Comparison of ENCODE assay signal across 7 cellular contexts in the genomic region with DNA sequence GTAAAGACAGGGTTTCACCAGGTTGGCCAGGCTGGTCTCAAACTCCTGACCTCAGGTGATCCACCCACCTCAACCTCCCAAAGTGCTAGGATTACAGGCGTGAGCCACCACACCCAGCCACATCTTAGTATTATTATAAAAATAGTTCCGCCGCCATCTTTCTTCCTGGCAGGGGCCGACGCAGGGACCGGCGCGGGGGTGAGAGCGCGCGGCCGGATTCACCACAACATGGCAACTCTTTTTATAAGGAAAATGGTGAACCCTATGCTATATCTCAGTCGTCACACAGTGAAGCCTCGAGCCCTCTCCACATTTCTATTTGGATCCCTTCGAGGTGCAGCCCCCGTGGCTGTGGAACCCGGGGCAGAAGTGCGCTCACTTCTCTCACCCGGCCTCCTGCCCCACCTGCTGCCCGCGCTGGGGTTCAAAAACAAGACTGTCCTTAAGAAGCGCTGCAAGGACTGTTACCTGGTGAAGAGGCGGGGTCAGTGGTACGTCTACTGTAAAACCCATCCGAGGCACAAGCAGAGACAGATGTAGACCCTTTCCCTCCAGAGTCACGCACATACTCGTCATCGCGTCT. TPM values are rescaled to one million over a fixed set of nuclear protein-coding genes. Genes with fewer than 3 reads are reported as not detected.
DNase-seq lines count a peak whose midpoint lies in the region; FAIRE-seq and TF ChIP-seq lines count a peak whose summit lies in the region.
"Not testable (repeated sequence)": the region's sequence is repeated elsewhere in the genome, so short reads cannot be mapped to it uniquely, and the experiment has no call there.

No MANE protein-coding gene starts in this region.

- H3K9me2 ChIP-seq in OCI-LY7 (ENCODE audit: insufficient read depth, low read length), result not testable (repeated sequence)

- H3K4me1 ChIP-seq in OCI-LY7 (ENCODE audit: insufficient read depth, low read length, poor library complexity, severe bottlenecking) (peaks cover 43% of the 10 kb centered on the region), kidney (ENCODE audit: control insufficient read depth in 1 of 2, insufficient read depth in 1 of 2, low read depth in 1 of 2, low read length in 2 of 2) (peaks cover 10 to 11% of the 10 kb centered on the region in 2 donors), neural progenitor cell (peaks cover 13% of the 10 kb centered on the region), suprapubic skin (peaks cover 14% of the 10 kb centered on the region)

- peaks cover 48% of the 10 kb centered on the region for H3K4me1 Mint-ChIP-seq in activated CD4-positive, alpha-beta memory T cell treated with anti-CD3 and anti-CD28 coated beads for 36 hours (ENCODE audit: low read depth)
- H3K4me1 Mint-ChIP-seq in activated naive CD8-positive, alpha-beta T cell treated with anti-CD3 and anti-CD28 coated beads for 36 hours, result peaks cover 43% of the 10 kb centered on the region
- peaks cover 25% of the 10 kb centered on the region for H3K4me1 Mint-ChIP-seq in neural progenitor cell

- WGBS in suprapubic skin, result 94% methylated on average over 29 of the region's 29 CpGs

- not testable (repeated sequence) for H3K79me2 ChIP-seq in OCI-LY7 (ENCODE audit: insufficient read depth, low read depth, low read length); neural progenitor cell (ENCODE audit: low read depth)

- POLR2A ChIA-PET in OCI-LY7 (lab: Charles Lee); activated CD4-positive, alpha-beta memory T cell treated with anti-CD3 and anti-CD28 coated beads for 36 hours (lab: Charles Lee): not testable (repeated sequence)

- not testable (repeated sequence) for H3K4me3 Mint-ChIP-seq in activated CD4-positive, alpha-beta memory T cell treated with anti-CD3 and anti-CD28 coated beads for 36 hours; activated naive CD8-positive, alpha-beta T cell treated with anti-CD3 and anti-CD28 coated beads for 36 hours; neural progenitor cell

- H3K36me3 ChIP-seq in OCI-LY7 (ENCODE audit: insufficient read depth, low read length); kidney (ENCODE audit: control insufficient read depth in 1 of 2, insufficient read depth in 2 of 2, low read length in 2 of 2); neural progenitor cell; suprapubic skin: not testable (repeated sequence)

- not testable (repeated sequence) for TF ChIP-seq POLR2A in GM12892 (IDR thresholded peaks at IDR 0.05; ENCODE audit: low read depth, low read length); suprapubic skin (IDR thresholded peaks at IDR 0.05)

- intact Hi-C loops in OCI-LY7 (cut with micrococcal nuclease; ENCODE audit: unreplicated experiment); activated CD4-positive, alpha-beta memory T cell treated with anti-CD3 and anti-CD28 coated beads for 36 hours (cut with micrococcal nuclease); kidney (cut with DNase I): not testable (repeated sequence)

- peak overlapping the region; percentile 84; the same call in 1 of the 2 replicates for H3K4me2 ChIP-seq in OCI-LY7 (ENCODE audit: low read length)
- not testable (repeated sequence) for H3K4me2 ChIP-seq in neural progenitor cell

- FAIRE-seq in GM12892 (lab: Jason Lieb, UNC), result peak; percentile 86
- FAIRE-seq in kidney (lab: Jason Lieb, UNC), result not testable (repeated sequence)

- TF ChIP-seq EP300 in suprapubic skin (IDR thresholded peaks at IDR 0.05), result not testable (repeated sequence)

- CTCF ChIA-PET in OCI-LY7 (lab: Charles Lee; ENCODE audit: unreplicated experiment); activated CD4-positive, alpha-beta memory T cell treated with anti-CD3 and anti-CD28 coated beads for 36 hours (lab: Charles Lee): not testable (repeated sequence)

- H3K9me3 Mint-ChIP-seq in activated CD4-positive, alpha-beta memory T cell treated with anti-CD3 and anti-CD28 coated beads for 36 hours; activated naive CD8-positive, alpha-beta T cell treated with anti-CD3 and anti-CD28 coated beads for 36 hours; neural progenitor cell: not testable (repeated sequence)

- not testable (repeated sequence) for H3F3A ChIP-seq in neural progenitor cell (ENCODE audit: low read depth)

- H2AFZ ChIP-seq in OCI-LY7 (ENCODE audit: low read length); neural progenitor cell (replicated peaks): not testable (repeated sequence)

- not testable (repeated sequence) for H3K27me3 Mint-ChIP-seq in activated CD4-positive, alpha-beta memory T cell treated with anti-CD3 and anti-CD28 coated beads for 36 hours; activated naive CD8-positive, alpha-beta T cell treated with anti-CD3 and anti-CD28 coated beads for 36 hours; neural progenitor cell (ENCODE audit: insufficient read depth, low read depth)

- BruUV-seq in OCI-LY7 (replicated peaks; lab: Mats Ljungman, UMichigan), result not testable (repeated sequence)

- H4K20me1 ChIP-seq in OCI-LY7 (ENCODE audit: insufficient read depth, low read length); neural progenitor cell (ENCODE audit: low read depth): not testable (repeated sequence)

- H3K9ac ChIP-seq in kidney (ENCODE audit: low read length in 2 of 2); neural progenitor cell: not testable (repeated sequence)

- H3K27me3 ChIP-seq in neural progenitor cell, suprapubic skin: not testable (repeated sequence)

- H3K4me3 ChIP-seq in OCI-LY7 (ENCODE audit: low read depth, low read length, poor library complexity, severe bottlenecking), result peak overlapping the region; percentile 61
- not testable (repeated sequence) for H3K4me3 ChIP-seq in kidney (ENCODE audit: low read length in 2 of 2); neural progenitor cell; suprapubic skin

- peak overlapping the region; percentile 88 for H3K27ac ChIP-seq in OCI-LY7 (ENCODE audit: low read depth, low read length, poor library complexity, severe bottlenecking)
- H3K27ac ChIP-seq in kidney (ENCODE audit: low read depth in 2 of 2, low read length in 2 of 2); neural progenitor cell; suprapubic skin: not testable (repeated sequence)

- DNase-seq in GM12892 (ENCODE audit: insufficient read length); OCI-LY7 (ENCODE audit: low spot score); activated CD4-positive, alpha-beta memory T cell treated with anti-CD3 and anti-CD28 coated beads for 36 hours; activated naive CD8-positive, alpha-beta T cell treated with anti-CD3 and anti-CD28 coated beads for 36 hours; neural progenitor cell (ENCODE audit: low spot score): not testable (repeated sequence)
- peak; percentile 63 for DNase-seq in kidney
- peak; percentile 32 to 72 for DNase-seq in suprapubic skin (ENCODE audit: low spot score in 2 of 2)

- H3K9me3 ChIP-seq in OCI-LY7 (ENCODE audit: low read length); kidney (ENCODE audit: control insufficient read depth in 1 of 2, low read length in 2 of 2); neural progenitor cell (ENCODE audit: low read depth); suprapubic skin: not testable (repeated sequence)

- TF ChIP-seq CTCF in OCI-LY7 (conservative IDR thresholded peaks at IDR 0.05; ENCODE audit: low read length); kidney (IDR thresholded peaks at IDR 0.05; ENCODE audit: borderline replicate concordance, extremely low read depth, insufficient read depth); neural progenitor cell (IDR thresholded peaks at IDR 0.05); suprapubic skin (IDR thresholded peaks at IDR 0.05): not testable (repeated sequence)

- peak overlapping the region; percentile 33 for H3K27ac Mint-ChIP-seq in activated CD4-positive, alpha-beta memory T cell treated with anti-CD3 and anti-CD28 coated beads for 36 hours
- H3K27ac Mint-ChIP-seq in activated naive CD8-positive, alpha-beta T cell treated with anti-CD3 and anti-CD28 coated beads for 36 hours, result peak overlapping the region; percentile 60
- peak overlapping the region; percentile 48 for H3K27ac Mint-ChIP-seq in neural progenitor cell

- not testable (repeated sequence) for H3K36me3 Mint-ChIP-seq in activated CD4-positive, alpha-beta memory T cell treated with anti-CD3 and anti-CD28 coated beads for 36 hours; activated naive CD8-positive, alpha-beta T cell treated with anti-CD3 and anti-CD28 coated beads for 36 hours; neural progenitor cell

RNA-seq across cellular contexts. Expression of gene PCBP1, which starts 15.1 kb away (rescaled TPM):
- 146 TPM for polyA plus RNA-seq in GM12892 (2012; ENCODE audit: missing spikeins)
- total RNA-seq in OCI-LY7 (2014; rRNA removed; shearing (Covaris generic)), result 54.8 and 58.2 TPM in 2 replicates
- total RNA-seq in OCI-LY7 (2022) (393 and 423 TPM in 2 replicates), kidney (298 TPM), neural progenitor cell (ENCODE audit: low replicate concordance) (62.0 and 82.0 TPM in 2 replicates), suprapubic skin (100 to 1,000 TPM; 189 to 236 (median 222) TPM)
- 100 to 1,000 TPM; 444 to 449 TPM for total RNA-seq in activated CD4-positive, alpha-beta memory T cell treated with anti-CD3 and anti-CD28 coated beads for 36 hours
- total RNA-seq in activated naive CD8-positive, alpha-beta T cell treated with anti-CD3 and anti-CD28 coated beads for 36 hours, result 100 to 1,000 TPM; 449 to 455 TPM
- polyA plus RNA-seq in kidney (ENCODE audit: insufficient read depth, low read depth, low replicate concordance), result 224 TPM
